10 cellular contexts compared by ENCODE assay signal in the genomic region with DNA sequence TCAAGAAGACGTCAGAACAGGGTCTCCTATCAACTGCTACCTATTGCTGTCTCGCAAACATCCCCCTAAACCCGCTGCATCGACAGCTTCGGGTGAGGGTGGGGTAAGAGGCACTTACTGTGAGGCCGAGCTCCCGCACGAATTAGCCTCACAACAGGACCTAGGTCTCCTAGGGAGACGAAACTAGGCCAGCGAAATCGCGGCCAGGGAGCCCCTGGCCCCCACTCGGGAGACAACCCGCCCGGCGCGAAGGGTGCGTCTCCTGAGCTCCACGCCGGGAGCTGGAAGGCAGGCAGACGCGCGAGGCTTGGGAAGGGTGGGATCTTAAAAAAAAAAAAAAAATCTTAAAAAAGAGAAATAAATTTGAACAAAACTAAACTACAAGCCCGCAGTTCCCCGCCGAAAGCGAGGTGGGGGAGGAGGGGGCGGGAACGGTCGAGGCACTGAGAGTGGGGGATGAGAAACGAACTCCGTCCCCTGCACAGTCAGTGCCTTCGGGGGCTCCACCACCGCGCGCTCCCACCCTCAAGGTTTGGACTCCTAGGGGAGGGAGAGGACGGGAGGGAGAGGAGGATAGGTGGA. TPM values are rescaled to one million over a fixed set of nuclear protein-coding genes. Genes with fewer than 3 reads are reported as not detected.
A peak's percentile ranks its signal among the peaks of the same experiment; 100 is the strongest.
DNase-seq lines count a peak whose midpoint lies in the region; ATAC-seq and TF ChIP-seq lines count a peak whose summit lies in the region.
"Had no signal": no experiment of that assay in that cellular context is flagged by ENCODE, and none has a peak within 500 bp of the region (broad histone marks: within the 10 kb centered on the region; RNA-seq: fewer than 3 reads in every experiment).

No MANE protein-coding gene starts in this region.

- H3K9me3 ChIP-seq in NT2/D1 (ENCODE audit: insufficient read depth, low read length) (no peaks in the 10 kb centered on the region), lung (ENCODE audit: control insufficient read depth in 2 of 2, insufficient read depth in 1 of 2, low read length in 1 of 2) (no peaks in the 10 kb centered on the region)

- ATAC-seq in lung (ENCODE audit: insufficient read depth, low FRiP score) (no peak), HG03378 (IDR thresholded peaks at IDR 0.05; ENCODE audit: unreplicated experiment) (no peak), GM18505 (IDR thresholded peaks at IDR 0.05; ENCODE audit: unreplicated experiment) (no peak)
- no peak for ATAC-seq in activated T-helper 17 cell treated with anti-CD3 and anti-CD28 coated beads, Interleukin-2, amount 50 U/mL, for 72 hours (replicated peaks)

- peaks cover 100% of the 10 kb centered on the region for H3K27me3 ChIP-seq in NT2/D1 (ENCODE audit: insufficient read depth, insufficient read length)
- no peaks in the 10 kb centered on the region for H3K27me3 ChIP-seq in lung (ENCODE audit: control insufficient read depth, insufficient read depth)

- H3K4me3 Mint-ChIP-seq in activated T-helper 17 cell treated with anti-CD3 and anti-CD28 coated beads, Interleukin-2, amount 50 U/mL, for 72 hours: no peak overlapping the region

- no peaks in the 10 kb centered on the region for H3K4me1 Mint-ChIP-seq in activated T-helper 17 cell treated with anti-CD3 and anti-CD28 coated beads, Interleukin-2, amount 50 U/mL, for 72 hours

- H3K4me3 ChIP-seq in NT2/D1 (ENCODE audit: insufficient read length, low read depth) (peak overlapping the region; percentile 63), epithelial cell of proximal tubule (ENCODE audit: low read depth, low read length) (peak overlapping the region; percentile 62), lung (no peak overlapping the region)

- H3K9ac ChIP-seq in NT2/D1 (ENCODE audit: insufficient read length, low read depth): peak overlapping the region; percentile 61

- no peak for TF ChIP-seq POLR2A in GM18505 (IDR thresholded peaks at IDR 0.05; ENCODE audit: borderline replicate concordance, extremely low read depth, insufficient read depth, insufficient read length)

- no peaks in the 10 kb centered on the region for H3K9me3 Mint-ChIP-seq in activated T-helper 17 cell treated with anti-CD3 and anti-CD28 coated beads, Interleukin-2, amount 50 U/mL, for 72 hours

- DNase-seq in NT2/D1 (ENCODE audit: low read depth, low spot score) (no peak), epithelial cell of proximal tubule (ENCODE audit: low read depth) (no peak), lung (ENCODE audit: low spot score) (no peak), superior temporal gyrus (ENCODE audit: extremely low spot score) (peak; percentile 32), UCSD-AML1 (lab: John Stamatoyannopoulos, UW; ENCODE audit: unreplicated experiment) (no peak)
- DNase-seq: NK-92 treated with Interleukin-12 subunit alpha and Interleukin-12 subunit beta, amount 100 ng/mL, for 24 hours had no signal

- H3K36me3 Mint-ChIP-seq in activated T-helper 17 cell treated with anti-CD3 and anti-CD28 coated beads, Interleukin-2, amount 50 U/mL, for 72 hours (ENCODE audit: low read depth): no peaks in the 10 kb centered on the region

- H3K27ac Mint-ChIP-seq in activated T-helper 17 cell treated with anti-CD3 and anti-CD28 coated beads, Interleukin-2, amount 50 U/mL, for 72 hours: no peak overlapping the region

- peaks cover 51% of the 10 kb centered on the region for H3K27me3 Mint-ChIP-seq in activated T-helper 17 cell treated with anti-CD3 and anti-CD28 coated beads, Interleukin-2, amount 50 U/mL, for 72 hours

- H3K4me1 ChIP-seq in NT2/D1 (ENCODE audit: insufficient read depth, insufficient read length) (peaks cover 10% of the 10 kb centered on the region), lung (ENCODE audit: control insufficient read depth in 2 of 2, insufficient read depth in 2 of 2, low read length in 2 of 2) (peaks cover 2 to 6% of the 10 kb centered on the region in 2 donors)

- peak overlapping the region; percentile 87 to 90 for H3K27ac ChIP-seq in lung (ENCODE audit: low read depth in 1 of 2, low read length in 1 of 2)
- H3K27ac ChIP-seq: epithelial cell of prostate had no signal

- 10 to 23% methylated on average over 37 of the region's 37 CpGs for WGBS in lung, 2 donors

- TF ChIP-seq CTCF in epithelial cell of proximal tubule (conservative IDR thresholded peaks at IDR 0.05; ENCODE audit: low read depth, low read length) (no peak), lung (IDR thresholded peaks at IDR 0.05; ENCODE audit: control extremely low read depth, extremely low read depth) (no peak)

- H3K36me3 ChIP-seq in NT2/D1 (ENCODE audit: insufficient read depth, insufficient read length, low read length) (no peaks in the 10 kb centered on the region), lung (ENCODE audit: control insufficient read depth in 2 of 2, insufficient read depth in 2 of 2, low read length in 2 of 2) (no peaks in the 10 kb centered on the region)

RNA-seq across cellular contexts. Expression of gene NFIB, which starts 33.0 kb away (rescaled TPM):
- total RNA-seq in epithelial cell of proximal tubule (2.4 and 5.0 TPM in 2 replicates), lung (100 to 1,000 TPM in 1 of 2 donors, 10 to 100 TPM in 1; 89.2 to 189 TPM)
- 10 to 100 TPM in 1 of 2 donors, 1 to 10 TPM in 1; 7.3 to 12.7 TPM for polyA plus RNA-seq in lung
- under 1 TPM in 1 of 2 donors, not detected in 1; 0.15 TPM for total RNA-seq in activated T-helper 17 cell treated with anti-CD3 and anti-CD28 coated beads, Interleukin-2, amount 50 U/mL, for 72 hours

Comparison
In these comparisons a context has a peak if more than half of its experiments do, and no peak if none do; other contexts are left out.
1. RNA of gene NFIB, which starts 33.0 kb away (total RNA-seq): 89.2 to 189 TPM in lung; 2.4 to 5.0 TPM in epithelial cell of proximal tubule and 0.15 TPM in activated T-helper 17 cell treated with anti-CD3 and anti-CD28 coated beads, Interleukin-2, amount 50 U/mL, for 72 hours; every median in the first group is over 10 times any median in the second.